16 cellular contexts compared by ENCODE assay signal in the genomic region with DNA sequence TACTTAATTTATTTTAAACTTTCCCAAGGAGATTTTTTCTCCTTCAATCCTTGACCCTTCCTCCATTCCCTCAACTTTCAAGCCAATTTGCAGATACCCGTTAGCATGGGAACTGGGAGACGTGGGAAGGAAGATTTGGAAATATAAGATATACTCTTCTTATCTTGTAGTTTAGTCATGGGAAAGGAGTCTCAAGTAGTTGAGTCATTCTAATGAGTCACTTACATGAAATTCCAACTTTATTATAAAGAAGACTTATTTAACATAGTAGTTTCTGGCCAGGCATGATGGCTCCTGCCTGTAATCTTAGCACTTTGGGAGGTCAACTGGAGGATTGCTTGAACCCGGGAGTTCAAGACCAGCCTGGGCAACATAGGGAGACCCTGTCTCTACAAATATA.
DNase-seq lines count a peak whose midpoint lies in the region; ATAC-seq and TF ChIP-seq lines count a peak whose summit lies in the region.
"Had no signal": no experiment of that assay in that cellular context is flagged by ENCODE, and none has a peak within 500 bp of the region (broad histone marks: within the 10 kb centered on the region; RNA-seq: fewer than 3 reads in every experiment).

No MANE protein-coding gene starts in this region.

- CTCF ChIA-PET in activated naive CD4-positive, alpha-beta T cell treated with anti-CD3 and anti-CD28 coated beads, Interleukin-2, amount 10 ng/mL, durations not matched to agents 7 days and 5 days (lab: Charles Lee): no interaction called here

- H3K9me3 Mint-ChIP-seq in activated naive CD4-positive, alpha-beta T cell treated with anti-CD3 and anti-CD28 coated beads, Interleukin-2, amount 10 ng/mL, durations not matched to agents 7 days and 5 days: peaks cover 10% of the 10 kb centered on the region

- TF ChIP-seq CTCF in RWPE2 (IDR thresholded peaks at IDR 0.05; ENCODE audit: poor library complexity, severe bottlenecking): no peak
- no peak for TF ChIP-seq CTCF in fibroblast of pulmonary artery (IDR thresholded peaks at IDR 0.05; ENCODE audit: low read length, missing control alignments)
- TF ChIP-seq CTCF in retinal pigment epithelial cell (conservative IDR thresholded peaks at IDR 0.05; ENCODE audit: low read depth, low read length): no peak

- DNase-seq in GM04503 (ENCODE audit: low read depth) (peak; percentile 69), RWPE2 (ENCODE audit: low spot score) (no peak), fibroblast of pulmonary artery (ENCODE audit: low read depth) (peak; percentile 95), retinal pigment epithelial cell (ENCODE audit: low read depth) (peak; percentile 83), GDM1 (lab: John Stamatoyannopoulos, UW) (no peak), G401 (ENCODE audit: low spot score) (no peak)
- no peak for DNase-seq in activated naive CD4-positive, alpha-beta T cell treated with anti-CD3 and anti-CD28 coated beads, Interleukin-2, amount 10 ng/mL, durations not matched to agents 7 days and 5 days
- DNase-seq: activated B cell treated with CpG ODN at 0.5 μM for 24 hours; body of pancreas; erythroblast; left colon; SHP77; stimulated activated CD4-positive, alpha-beta T cell treated with anti-CD3 and anti-CD28 coated beads, Interleukin-4, amount 100 ng/mL, for 4 hours had no signal

- no peak overlapping the region for H3K27ac Mint-ChIP-seq in activated naive CD4-positive, alpha-beta T cell treated with anti-CD3 and anti-CD28 coated beads, Interleukin-2, amount 10 ng/mL, durations not matched to agents 7 days and 5 days
- H3K27ac Mint-ChIP-seq: activated B cell treated with CpG ODN at 0.5 μM for 24 hours; stimulated activated naive CD8-positive, alpha-beta T cell treated with anti-CD3 and anti-CD28 coated beads, Interleukin-15, Interleukin-2, amounts not matched to agents 100 ng/mL and 50 ng/mL, for 24 hours had no signal

- peaks cover 24% of the 10 kb centered on the region for H3K4me1 ChIP-seq in RWPE2 (ENCODE audit: insufficient read depth, poor library complexity, severe bottlenecking)
- H3K4me1 ChIP-seq: body of pancreas, parathyroid adenoma had no signal

- H3K4me3 Mint-ChIP-seq in activated naive CD4-positive, alpha-beta T cell treated with anti-CD3 and anti-CD28 coated beads, Interleukin-2, amount 10 ng/mL, durations not matched to agents 7 days and 5 days: no peak overlapping the region
- H3K4me3 Mint-ChIP-seq: activated B cell treated with CpG ODN at 0.5 μM for 24 hours; stimulated activated naive CD8-positive, alpha-beta T cell treated with anti-CD3 and anti-CD28 coated beads, Interleukin-15, Interleukin-2, amounts not matched to agents 100 ng/mL and 50 ng/mL, for 24 hours had no signal

- H3K36me3 ChIP-seq in RWPE2 (ENCODE audit: low read depth): no peaks in the 10 kb centered on the region

- H3K27me3 ChIP-seq in RWPE2 (ENCODE audit: insufficient read depth, poor library complexity, severe bottlenecking): no peaks in the 10 kb centered on the region
- H3K27me3 ChIP-seq: body of pancreas had no signal

- no peaks in the 10 kb centered on the region for H3K36me3 Mint-ChIP-seq in activated naive CD4-positive, alpha-beta T cell treated with anti-CD3 and anti-CD28 coated beads, Interleukin-2, amount 10 ng/mL, durations not matched to agents 7 days and 5 days

- H3K4me1 Mint-ChIP-seq in activated naive CD4-positive, alpha-beta T cell treated with anti-CD3 and anti-CD28 coated beads, Interleukin-2, amount 10 ng/mL, durations not matched to agents 7 days and 5 days: no peaks in the 10 kb centered on the region
- H3K4me1 Mint-ChIP-seq: activated B cell treated with CpG ODN at 0.5 μM for 24 hours had no signal

- peak; percentile 92 for ATAC-seq in RWPE2 (ENCODE audit: low read depth)
- ATAC-seq in HG02852 (IDR thresholded peaks at IDR 0.05; ENCODE audit: unreplicated experiment): no peak
- ATAC-seq: body of pancreas, left colon had no signal

- in situ Hi-C loops in G401 (cut with HindIII; ENCODE audit: low sequenced_read_pairs): no loop called here

- H3K4me3 ChIP-seq in RWPE2 (ENCODE audit: severe bottlenecking) (no peak overlapping the region), fibroblast of pulmonary artery (replicated peaks; ENCODE audit: low read depth, low read length) (no peak overlapping the region), retinal pigment epithelial cell (ENCODE audit: low read length) (no peak overlapping the region)
- H3K4me3 ChIP-seq: body of pancreas had no signal

- no peaks in the 10 kb centered on the region for H3K27me3 Mint-ChIP-seq in activated naive CD4-positive, alpha-beta T cell treated with anti-CD3 and anti-CD28 coated beads, Interleukin-2, amount 10 ng/mL, durations not matched to agents 7 days and 5 days
- H3K27me3 Mint-ChIP-seq: activated B cell treated with CpG ODN at 0.5 μM for 24 hours; stimulated activated naive CD8-positive, alpha-beta T cell treated with anti-CD3 and anti-CD28 coated beads, Interleukin-15, Interleukin-2, amounts not matched to agents 100 ng/mL and 50 ng/mL, for 24 hours had no signal

- H3K9me3 ChIP-seq in RWPE2 (ENCODE audit: severe bottlenecking): peaks cover 2% of the 10 kb centered on the region

- peak overlapping the region; percentile 29 for H3K27ac ChIP-seq in RWPE2 (ENCODE audit: poor library complexity, severe bottlenecking)
- H3K27ac ChIP-seq: body of pancreas, parathyroid adenoma had no signal

Comparison
In these comparisons a context has a peak if more than half of its experiments do, and no peak if none do; other contexts are left out.
1. DNase-seq: peak in GM04503 (single experiment), fibroblast of pulmonary artery (single experiment) and retinal pigment epithelial cell (single experiment); none in RWPE2 (single experiment), GDM1 (single experiment), G401 (single experiment) and activated naive CD4-positive, alpha-beta T cell treated with anti-CD3 and anti-CD28 coated beads, Interleukin-2, amount 10 ng/mL, durations not matched to agents 7 days and 5 days (single experiment).